8 cellular contexts compared by ENCODE assay signal in the genomic region with DNA sequence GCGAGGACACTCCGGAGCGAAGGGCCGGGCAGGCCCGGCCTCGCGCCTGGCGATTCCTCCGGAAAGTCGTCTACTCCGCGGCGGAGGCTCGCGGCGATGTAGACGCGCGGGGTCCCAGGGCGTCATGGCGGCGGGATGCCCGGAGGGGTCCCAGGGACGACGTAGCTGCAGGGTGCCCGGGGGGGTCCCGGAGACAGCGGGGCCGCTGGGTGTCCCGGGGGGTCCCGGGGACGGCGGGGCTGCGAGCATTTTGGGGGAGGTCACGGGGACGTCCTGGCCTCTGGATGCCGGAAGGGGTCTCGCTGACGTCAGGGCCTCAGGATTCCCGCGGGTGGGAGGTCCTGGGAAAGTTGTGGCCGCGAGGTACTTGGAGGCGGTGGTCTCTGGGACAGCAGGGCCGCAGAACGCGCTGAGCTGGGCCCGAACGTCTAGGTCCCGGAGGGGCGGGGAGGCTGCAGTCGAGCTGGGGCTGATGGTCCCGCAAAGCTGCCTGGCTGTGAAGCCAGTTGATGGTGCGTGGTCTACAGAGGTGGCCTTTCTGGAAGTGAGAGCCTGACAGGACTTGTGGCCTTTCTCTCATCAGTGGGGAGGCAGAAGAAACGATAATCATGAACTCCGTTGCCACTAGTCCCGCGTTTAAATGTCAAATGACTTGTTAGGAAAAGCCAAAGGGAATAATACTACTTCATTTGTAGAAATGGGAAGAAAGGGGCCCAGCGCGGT. TPM values are rescaled to one million over a fixed set of nuclear protein-coding genes. Genes with fewer than 3 reads are reported as not detected.
DNase-seq lines count a peak whose midpoint lies in the region; ATAC-seq lines count a peak whose summit lies in the region.

No MANE protein-coding gene starts in this region.

- peaks cover 14% of the 10 kb centered on the region for H3K36me3 Mint-ChIP-seq in natural killer cell treated with Interleukin-12 subunit alpha and Interleukin-12 subunit beta and Interleukin-15 and Interleukin-18, amount 100 ng/mL, for 72 hours

- peak overlapping the region; percentile 94 for H3K4me3 Mint-ChIP-seq in natural killer cell treated with Interleukin-12 subunit alpha and Interleukin-12 subunit beta and Interleukin-15 and Interleukin-18, amount 100 ng/mL, for 72 hours

- H3K27ac ChIP-seq in KOPT-K1 (ENCODE audit: low read depth, low read length, poor library complexity, severe bottlenecking): peak overlapping the region; percentile 93

- DNase-seq in ACHN (peak; percentile 19), GM19238 (ENCODE audit: insufficient read length, low spot score) (peak; percentile 22), activated T-cell treated with anti-CD3 and anti-CD28 coated beads for 48 hours (ENCODE audit: low read depth) (peak; percentile 8), fibroblast of gingiva (ENCODE audit: low read depth) (peak; percentile 7), ureter (ENCODE audit: low spot score) (peak; percentile 57), globus pallidus (ENCODE audit: low spot score) (no peak)
- DNase-seq in natural killer cell treated with Interleukin-12 subunit alpha and Interleukin-12 subunit beta and Interleukin-15 and Interleukin-18, amount 100 ng/mL, for 72 hours (ENCODE audit: low spot score): no peak

- H3K36me3 ChIP-seq in KOPT-K1 (ENCODE audit: insufficient read depth, low read length): peaks cover 38% of the 10 kb centered on the region

- no peaks in the 10 kb centered on the region for H3K9me3 ChIP-seq in KOPT-K1 (ENCODE audit: insufficient read depth, low read length, poor library complexity, severe bottlenecking)

- H3K9me3 Mint-ChIP-seq in natural killer cell treated with Interleukin-12 subunit alpha and Interleukin-12 subunit beta and Interleukin-15 and Interleukin-18, amount 100 ng/mL, for 72 hours: no peaks in the 10 kb centered on the region

- in situ Hi-C loops in ACHN (cut with HindIII; ENCODE audit: low pct_ligation_motif_present, low pct_unique_long_range_greater_than_20kb, low sequenced_read_pairs): no loop called here

- peaks cover 13 to 23% of the 10 kb centered on the region in 2 donors for H3K4me1 Mint-ChIP-seq in natural killer cell treated with Interleukin-12 subunit alpha and Interleukin-12 subunit beta and Interleukin-15 and Interleukin-18, amount 100 ng/mL, for 72 hours (ENCODE audit: low read depth in 2 of 2)

- no peak for ATAC-seq in natural killer cell treated with Interleukin-12 subunit alpha and Interleukin-12 subunit beta and Interleukin-15 and Interleukin-18, amount 100 ng/mL, for 72 hours

- H3K27ac Mint-ChIP-seq in natural killer cell treated with Interleukin-12 subunit alpha and Interleukin-12 subunit beta and Interleukin-15 and Interleukin-18, amount 100 ng/mL, for 72 hours: peak overlapping the region; percentile 91 to 93

- H3K27me3 Mint-ChIP-seq in natural killer cell treated with Interleukin-12 subunit alpha and Interleukin-12 subunit beta and Interleukin-15 and Interleukin-18, amount 100 ng/mL, for 72 hours: no peaks in the 10 kb centered on the region

RNA-seq across cellular contexts. Expression of a gene that starts 0.6 kb away (rescaled TPM):
- total RNA-seq in natural killer cell treated with Interleukin-12 subunit alpha and Interleukin-12 subunit beta and Interleukin-15 and Interleukin-18, amount 100 ng/mL, for 72 hours: 10 to 100 TPM; 30.3 to 32.4 TPM
- 15.4 TPM for total RNA-seq in ureter

RNA-seq across cellular contexts. Expression of a gene that starts 0.6 kb away (rescaled TPM):
- total RNA-seq in natural killer cell treated with Interleukin-12 subunit alpha and Interleukin-12 subunit beta and Interleukin-15 and Interleukin-18, amount 100 ng/mL, for 72 hours: 10 to 100 TPM; 25.4 to 30.3 TPM
- total RNA-seq in ureter: 14.4 TPM

RNA-seq across cellular contexts. Expression of a gene that starts 0.9 kb away (rescaled TPM):
- 1 to 10 TPM in 1 of 2 donors, under 1 TPM in 1; 0.48 to 1.0 TPM for total RNA-seq in natural killer cell treated with Interleukin-12 subunit alpha and Interleukin-12 subunit beta and Interleukin-15 and Interleukin-18, amount 100 ng/mL, for 72 hours
- 3.8 TPM for total RNA-seq in ureter

RNA-seq across cellular contexts. Expression of a gene that starts 39.9 kb away (rescaled TPM):
- total RNA-seq in natural killer cell treated with Interleukin-12 subunit alpha and Interleukin-12 subunit beta and Interleukin-15 and Interleukin-18, amount 100 ng/mL, for 72 hours: 10 to 100 TPM; 20.4 to 40.5 TPM
- 14.2 TPM for total RNA-seq in ureter

Comparison
In these comparisons a context has a peak if more than half of its experiments do, and no peak if none do; other contexts are left out.
1. DNase-seq: peak in ACHN (single experiment), GM19238 (single experiment), activated T-cell treated with anti-CD3 and anti-CD28 coated beads for 48 hours (single experiment), fibroblast of gingiva (single experiment) and ureter (single experiment); none in natural killer cell treated with Interleukin-12 subunit alpha and Interleukin-12 subunit beta and Interleukin-15 and Interleukin-18, amount 100 ng/mL, for 72 hours (single experiment) and globus pallidus (single experiment).